In genomic region chr2:173822889-173823485, GRCh38 we compare ENCODE assay signal across 14 cellular contexts.
"Had no signal": no experiment of that assay in that cellular context is flagged by ENCODE, and none has a peak within 500 bp of the region (broad histone marks: within the 10 kb centered on the region; RNA-seq: fewer than 3 reads in every experiment).

No MANE protein-coding gene starts in this region.

- DNase-seq: effector CD4-positive, alpha-beta T cell; foreskin melanocyte; heart left ventricle; hippocampal formation; mammary epithelial cell; naive thymus-derived CD4-positive, alpha-beta T cell; ovary; small intestine; stimulated activated CD4-positive, alpha-beta T cell treated with anti-CD3 and anti-CD28 coated beads, Interleukin-12 subunit alpha, Interleukin-12 subunit beta, amount 100 ng/mL, for 4 hours; stimulated activated naive CD8-positive, alpha-beta T cell treated with anti-CD3 and anti-CD28 coated beads, Interleukin-15, Interleukin-2, amounts not matched to agents 100 U/mL and 50 U/mL, for 24 hours; tibial artery; upper lobe of left lung; uterus had no signal

- H3K9me3 Mint-ChIP-seq: naive thymus-derived CD4-positive, alpha-beta T cell had no signal

- H3K4me3 Mint-ChIP-seq: naive thymus-derived CD4-positive, alpha-beta T cell had no signal

- H3K4me1 Mint-ChIP-seq: naive thymus-derived CD4-positive, alpha-beta T cell had no signal

- FAIRE-seq: small intestine had no signal

- H3K36me3 Mint-ChIP-seq: naive thymus-derived CD4-positive, alpha-beta T cell had no signal

- H3K27ac Mint-ChIP-seq: naive thymus-derived CD4-positive, alpha-beta T cell had no signal

- ATAC-seq: heart left ventricle; left lobe of liver; naive thymus-derived CD4-positive, alpha-beta T cell; stimulated activated naive CD8-positive, alpha-beta T cell treated with anti-CD3 and anti-CD28 coated beads, Interleukin-15, Interleukin-2, amounts not matched to agents 100 U/mL and 50 U/mL, for 24 hours had no signal
